ENCODE assay signal across 1 cellular context in the genomic region with DNA sequence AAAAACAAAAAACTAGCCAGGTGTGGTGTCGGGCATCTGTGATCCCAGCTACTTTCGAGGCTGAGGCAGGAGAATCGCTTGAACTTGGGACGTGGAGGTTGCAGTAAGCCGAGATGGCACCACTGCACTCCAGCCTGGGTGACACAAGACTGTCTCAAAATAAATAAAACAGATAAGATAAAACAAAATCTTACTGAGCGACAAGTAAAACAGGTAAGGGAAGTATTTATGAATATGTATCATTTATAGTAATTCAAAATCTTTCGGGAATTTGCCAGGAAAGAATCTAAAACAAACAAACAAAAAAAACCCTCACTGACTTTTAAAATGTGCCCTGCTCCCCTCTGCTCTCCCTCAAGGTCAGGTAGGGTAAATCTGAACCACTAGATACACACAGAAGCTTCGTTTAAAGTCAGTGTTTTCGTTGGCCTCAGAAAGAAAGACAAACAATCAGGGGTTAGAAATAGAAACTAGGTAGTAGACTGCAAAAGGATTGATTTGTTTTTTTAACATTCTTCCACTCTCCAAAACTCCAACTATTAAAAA.
A peak's percentile ranks its signal among the peaks of the same experiment; 100 is the strongest.
TF ChIP-seq lines count a peak whose summit lies in the region.

No MANE protein-coding gene starts in this region.

TF ChIP-seq in HepG2, 621 proteins besides CTCF, POLR2A, EP300 and RAD21 (continued from another document and continues in another):
- TF ChIP-seq, protein P1, sequence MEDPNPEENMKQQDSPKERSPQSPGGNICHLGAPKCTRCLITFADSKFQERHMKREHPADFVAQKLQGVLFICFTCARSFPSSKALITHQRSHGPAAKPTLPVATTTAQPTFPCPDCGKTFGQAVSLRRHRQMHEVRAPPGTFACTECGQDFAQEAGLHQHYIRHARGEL (CRISPR knock-in tag; IDR thresholded peaks at IDR 0.05): no peak
- TF ChIP-seq, protein P2, sequence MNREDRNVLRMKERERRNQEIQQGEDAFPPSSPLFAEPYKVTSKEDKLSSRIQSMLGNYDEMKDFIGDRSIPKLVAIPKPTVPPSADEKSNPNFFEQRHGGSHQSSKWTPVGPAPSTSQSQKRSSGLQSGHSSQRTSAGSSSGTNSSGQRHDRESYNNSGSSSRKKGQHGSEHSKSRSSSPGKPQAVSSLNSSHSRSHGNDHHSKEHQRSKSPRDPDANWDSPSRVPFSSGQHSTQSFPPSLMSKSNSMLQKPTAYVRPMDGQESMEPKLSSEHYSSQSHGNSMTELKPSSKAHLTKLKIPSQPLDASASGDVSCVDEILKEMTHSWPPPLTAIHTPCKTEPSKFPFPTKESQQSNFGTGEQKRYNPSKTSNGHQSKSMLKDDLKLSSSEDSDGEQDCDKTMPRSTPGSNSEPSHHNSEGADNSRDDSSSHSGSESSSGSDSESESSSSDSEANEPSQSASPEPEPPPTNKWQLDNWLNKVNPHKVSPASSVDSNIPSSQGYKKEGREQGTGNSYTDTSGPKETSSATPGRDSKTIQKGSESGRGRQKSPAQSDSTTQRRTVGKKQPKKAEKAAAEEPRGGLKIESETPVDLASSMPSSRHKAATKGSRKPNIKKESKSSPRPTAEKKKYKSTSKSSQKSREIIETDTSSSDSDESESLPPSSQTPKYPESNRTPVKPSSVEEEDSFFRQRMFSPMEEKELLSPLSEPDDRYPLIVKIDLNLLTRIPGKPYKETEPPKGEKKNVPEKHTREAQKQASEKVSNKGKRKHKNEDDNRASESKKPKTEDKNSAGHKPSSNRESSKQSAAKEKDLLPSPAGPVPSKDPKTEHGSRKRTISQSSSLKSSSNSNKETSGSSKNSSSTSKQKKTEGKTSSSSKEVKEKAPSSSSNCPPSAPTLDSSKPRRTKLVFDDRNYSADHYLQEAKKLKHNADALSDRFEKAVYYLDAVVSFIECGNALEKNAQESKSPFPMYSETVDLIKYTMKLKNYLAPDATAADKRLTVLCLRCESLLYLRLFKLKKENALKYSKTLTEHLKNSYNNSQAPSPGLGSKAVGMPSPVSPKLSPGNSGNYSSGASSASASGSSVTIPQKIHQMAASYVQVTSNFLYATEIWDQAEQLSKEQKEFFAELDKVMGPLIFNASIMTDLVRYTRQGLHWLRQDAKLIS (CRISPR knock-in tag; IDR thresholded peaks at IDR 0.05): no peak; the same call in 1 of the 2 replicates
- TF ChIP-seq NR2C2 (CRISPR knock-in tag; IDR thresholded peaks at IDR 0.05; ENCODE audit: borderline replicate concordance) (no peak; the same call in 1 of the 2 replicates), HNF4A (CRISPR knock-in tag; IDR thresholded peaks at IDR 0.05) (peak; percentile 49), RELA (CRISPR knock-in tag; IDR thresholded peaks at IDR 0.05) (no peak), ZNF136 (CRISPR knock-in tag; IDR thresholded peaks at IDR 0.05; ENCODE audit: low read depth) (0 out of 2 replicates have a peak, but pooled peaks have one; percentile 35), ZSCAN12 (CRISPR knock-in tag; IDR thresholded peaks at IDR 0.05) (0 out of 2 replicates have a peak, but pooled peaks have one; percentile 31), AKAP8 (CRISPR knock-in tag; IDR thresholded peaks at IDR 0.05) (no peak; the same call in 1 of the 2 replicates), ATRX (CRISPR knock-in tag; IDR thresholded peaks at IDR 0.05; ENCODE audit: borderline replicate concordance) (no peak), ZSCAN20 (CRISPR knock-in tag; IDR thresholded peaks at IDR 0.05; ENCODE audit: borderline replicate concordance) (no peak), ZBTB7B (CRISPR knock-in tag; IDR thresholded peaks at IDR 0.05) (peak; percentile 33; the same call in 1 of the 2 replicates), NFE2 (CRISPR knock-in tag; IDR thresholded peaks at IDR 0.05) (no peak), NBN (conservative IDR thresholded peaks at IDR 0.05) (no peak), MTA1 (CRISPR knock-in tag; IDR thresholded peaks at IDR 0.05; ENCODE audit: borderline replicate concordance) (0 out of 2 replicates have a peak, but pooled peaks have one; percentile 30), FOSL2 (CRISPR knock-in tag; IDR thresholded peaks at IDR 0.05) (0 out of 2 replicates have a peak, but pooled peaks have one; percentile 12), ZKSCAN8 (CRISPR knock-in tag; IDR thresholded peaks at IDR 0.05; ENCODE audit: borderline replicate concordance) (no peak), FOXJ3 (CRISPR knock-in tag; IDR thresholded peaks at IDR 0.05; ENCODE audit: borderline replicate concordance) (peak; percentile 55; the same call in 1 of the 2 replicates), JUN (CRISPR knock-in tag; IDR thresholded peaks at IDR 0.05) (0 out of 2 replicates have a peak, but pooled peaks have one; percentile 6), FOXK1 (CRISPR knock-in tag; IDR thresholded peaks at IDR 0.05; ENCODE audit: borderline replicate concordance, low read depth) (0 out of 2 replicates have a peak, but pooled peaks have one; percentile 15), SCMH1 (CRISPR knock-in tag; IDR thresholded peaks at IDR 0.05; ENCODE audit: borderline replicate concordance) (no peak), REXO4 (CRISPR knock-in tag; IDR thresholded peaks at IDR 0.05; ENCODE audit: borderline replicate concordance) (no peak), ZNF713 (CRISPR knock-in tag; IDR thresholded peaks at IDR 0.05) (no peak), ZMYM3 (CRISPR knock-in tag; IDR thresholded peaks at IDR 0.05) (peak; percentile 84), ARNT (IDR thresholded peaks at IDR 0.05) (no peak), MLLT10 (CRISPR knock-in tag; IDR thresholded peaks at IDR 0.05) (no peak), ZNF83 (CRISPR knock-in tag; IDR thresholded peaks at IDR 0.05; ENCODE audit: borderline replicate concordance) (no peak), NFYB (CRISPR knock-in tag; IDR thresholded peaks at IDR 0.05) (no peak), CC2D1A (CRISPR knock-in tag; IDR thresholded peaks at IDR 0.05) (no peak), PTBP1 (IDR thresholded peaks at IDR 0.05; ENCODE audit: low read depth, low read length, poor library complexity, severe bottlenecking) (no peak), PHF8 (CRISPR knock-in tag; IDR thresholded peaks at IDR 0.05) (no peak), ZNF567 (CRISPR knock-in tag; IDR thresholded peaks at IDR 0.05; ENCODE audit: borderline replicate concordance) (no peak), THAP11 (CRISPR knock-in tag; IDR thresholded peaks at IDR 0.05) (no peak), SRY (CRISPR knock-in tag; IDR thresholded peaks at IDR 0.05) (no peak), MAFF (IDR thresholded peaks at IDR 0.05; ENCODE audit: low read depth, low read length) (no peak)
- TF ChIP-seq, protein P3, sequence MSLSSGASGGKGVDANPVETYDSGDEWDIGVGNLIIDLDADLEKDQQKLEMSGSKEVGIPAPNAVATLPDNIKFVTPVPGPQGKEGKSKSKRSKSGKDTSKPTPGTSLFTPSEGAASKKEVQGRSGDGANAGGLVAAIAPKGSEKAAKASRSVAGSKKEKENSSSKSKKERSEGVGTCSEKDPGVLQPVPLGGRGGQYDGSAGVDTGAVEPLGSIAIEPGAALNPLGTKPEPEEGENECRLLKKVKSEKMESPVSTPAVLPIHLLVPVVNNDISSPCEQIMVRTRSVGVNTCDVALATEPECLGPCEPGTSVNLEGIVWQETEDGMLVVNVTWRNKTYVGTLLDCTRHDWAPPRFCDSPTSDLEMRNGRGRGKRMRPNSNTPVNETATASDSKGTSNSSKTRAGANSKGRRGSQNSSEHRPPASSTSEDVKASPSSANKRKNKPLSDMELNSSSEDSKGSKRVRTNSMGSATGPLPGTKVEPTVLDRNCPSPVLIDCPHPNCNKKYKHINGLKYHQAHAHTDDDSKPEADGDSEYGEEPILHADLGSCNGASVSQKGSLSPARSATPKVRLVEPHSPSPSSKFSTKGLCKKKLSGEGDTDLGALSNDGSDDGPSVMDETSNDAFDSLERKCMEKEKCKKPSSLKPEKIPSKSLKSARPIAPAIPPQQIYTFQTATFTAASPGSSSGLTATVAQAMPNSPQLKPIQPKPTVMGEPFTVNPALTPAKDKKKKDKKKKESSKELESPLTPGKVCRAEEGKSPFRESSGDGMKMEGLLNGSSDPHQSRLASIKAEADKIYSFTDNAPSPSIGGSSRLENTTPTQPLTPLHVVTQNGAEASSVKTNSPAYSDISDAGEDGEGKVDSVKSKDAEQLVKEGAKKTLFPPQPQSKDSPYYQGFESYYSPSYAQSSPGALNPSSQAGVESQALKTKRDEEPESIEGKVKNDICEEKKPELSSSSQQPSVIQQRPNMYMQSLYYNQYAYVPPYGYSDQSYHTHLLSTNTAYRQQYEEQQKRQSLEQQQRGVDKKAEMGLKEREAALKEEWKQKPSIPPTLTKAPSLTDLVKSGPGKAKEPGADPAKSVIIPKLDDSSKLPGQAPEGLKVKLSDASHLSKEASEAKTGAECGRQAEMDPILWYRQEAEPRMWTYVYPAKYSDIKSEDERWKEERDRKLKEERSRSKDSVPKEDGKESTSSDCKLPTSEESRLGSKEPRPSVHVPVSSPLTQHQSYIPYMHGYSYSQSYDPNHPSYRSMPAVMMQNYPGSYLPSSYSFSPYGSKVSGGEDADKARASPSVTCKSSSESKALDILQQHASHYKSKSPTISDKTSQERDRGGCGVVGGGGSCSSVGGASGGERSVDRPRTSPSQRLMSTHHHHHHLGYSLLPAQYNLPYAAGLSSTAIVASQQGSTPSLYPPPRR (CRISPR knock-in tag; IDR thresholded peaks at IDR 0.05; ENCODE audit: borderline replicate concordance): 0 out of 2 replicates have a peak, but pooled peaks have one; percentile 16
- TF ChIP-seq, protein P4, sequence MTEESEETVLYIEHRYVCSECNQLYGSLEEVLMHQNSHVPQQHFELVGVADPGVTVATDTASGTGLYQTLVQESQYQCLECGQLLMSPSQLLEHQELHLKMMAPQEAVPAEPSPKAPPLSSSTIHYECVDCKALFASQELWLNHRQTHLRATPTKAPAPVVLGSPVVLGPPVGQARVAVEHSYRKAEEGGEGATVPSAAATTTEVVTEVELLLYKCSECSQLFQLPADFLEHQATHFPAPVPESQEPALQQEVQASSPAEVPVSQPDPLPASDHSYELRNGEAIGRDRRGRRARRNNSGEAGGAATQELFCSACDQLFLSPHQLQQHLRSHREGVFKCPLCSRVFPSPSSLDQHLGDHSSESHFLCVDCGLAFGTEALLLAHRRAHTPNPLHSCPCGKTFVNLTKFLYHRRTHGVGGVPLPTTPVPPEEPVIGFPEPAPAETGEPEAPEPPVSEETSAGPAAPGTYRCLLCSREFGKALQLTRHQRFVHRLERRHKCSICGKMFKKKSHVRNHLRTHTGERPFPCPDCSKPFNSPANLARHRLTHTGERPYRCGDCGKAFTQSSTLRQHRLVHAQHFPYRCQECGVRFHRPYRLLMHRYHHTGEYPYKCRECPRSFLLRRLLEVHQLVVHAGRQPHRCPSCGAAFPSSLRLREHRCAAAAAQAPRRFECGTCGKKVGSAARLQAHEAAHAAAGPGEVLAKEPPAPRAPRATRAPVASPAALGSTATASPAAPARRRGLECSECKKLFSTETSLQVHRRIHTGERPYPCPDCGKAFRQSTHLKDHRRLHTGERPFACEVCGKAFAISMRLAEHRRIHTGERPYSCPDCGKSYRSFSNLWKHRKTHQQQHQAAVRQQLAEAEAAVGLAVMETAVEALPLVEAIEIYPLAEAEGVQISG (CRISPR knock-in tag; IDR thresholded peaks at IDR 0.05): peak; percentile 68; the same call in 1 of the 2 replicates
- TF ChIP-seq, protein P5, sequence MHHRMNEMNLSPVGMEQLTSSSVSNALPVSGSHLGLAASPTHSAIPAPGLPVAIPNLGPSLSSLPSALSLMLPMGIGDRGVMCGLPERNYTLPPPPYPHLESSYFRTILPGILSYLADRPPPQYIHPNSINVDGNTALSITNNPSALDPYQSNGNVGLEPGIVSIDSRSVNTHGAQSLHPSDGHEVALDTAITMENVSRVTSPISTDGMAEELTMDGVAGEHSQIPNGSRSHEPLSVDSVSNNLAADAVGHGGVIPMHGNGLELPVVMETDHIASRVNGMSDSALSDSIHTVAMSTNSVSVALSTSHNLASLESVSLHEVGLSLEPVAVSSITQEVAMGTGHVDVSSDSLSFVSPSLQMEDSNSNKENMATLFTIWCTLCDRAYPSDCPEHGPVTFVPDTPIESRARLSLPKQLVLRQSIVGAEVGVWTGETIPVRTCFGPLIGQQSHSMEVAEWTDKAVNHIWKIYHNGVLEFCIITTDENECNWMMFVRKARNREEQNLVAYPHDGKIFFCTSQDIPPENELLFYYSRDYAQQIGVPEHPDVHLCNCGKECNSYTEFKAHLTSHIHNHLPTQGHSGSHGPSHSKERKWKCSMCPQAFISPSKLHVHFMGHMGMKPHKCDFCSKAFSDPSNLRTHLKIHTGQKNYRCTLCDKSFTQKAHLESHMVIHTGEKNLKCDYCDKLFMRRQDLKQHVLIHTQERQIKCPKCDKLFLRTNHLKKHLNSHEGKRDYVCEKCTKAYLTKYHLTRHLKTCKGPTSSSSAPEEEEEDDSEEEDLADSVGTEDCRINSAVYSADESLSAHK (CRISPR knock-in tag; IDR thresholded peaks at IDR 0.05; ENCODE audit: borderline replicate concordance): no peak
- TF ChIP-seq, protein P6, sequence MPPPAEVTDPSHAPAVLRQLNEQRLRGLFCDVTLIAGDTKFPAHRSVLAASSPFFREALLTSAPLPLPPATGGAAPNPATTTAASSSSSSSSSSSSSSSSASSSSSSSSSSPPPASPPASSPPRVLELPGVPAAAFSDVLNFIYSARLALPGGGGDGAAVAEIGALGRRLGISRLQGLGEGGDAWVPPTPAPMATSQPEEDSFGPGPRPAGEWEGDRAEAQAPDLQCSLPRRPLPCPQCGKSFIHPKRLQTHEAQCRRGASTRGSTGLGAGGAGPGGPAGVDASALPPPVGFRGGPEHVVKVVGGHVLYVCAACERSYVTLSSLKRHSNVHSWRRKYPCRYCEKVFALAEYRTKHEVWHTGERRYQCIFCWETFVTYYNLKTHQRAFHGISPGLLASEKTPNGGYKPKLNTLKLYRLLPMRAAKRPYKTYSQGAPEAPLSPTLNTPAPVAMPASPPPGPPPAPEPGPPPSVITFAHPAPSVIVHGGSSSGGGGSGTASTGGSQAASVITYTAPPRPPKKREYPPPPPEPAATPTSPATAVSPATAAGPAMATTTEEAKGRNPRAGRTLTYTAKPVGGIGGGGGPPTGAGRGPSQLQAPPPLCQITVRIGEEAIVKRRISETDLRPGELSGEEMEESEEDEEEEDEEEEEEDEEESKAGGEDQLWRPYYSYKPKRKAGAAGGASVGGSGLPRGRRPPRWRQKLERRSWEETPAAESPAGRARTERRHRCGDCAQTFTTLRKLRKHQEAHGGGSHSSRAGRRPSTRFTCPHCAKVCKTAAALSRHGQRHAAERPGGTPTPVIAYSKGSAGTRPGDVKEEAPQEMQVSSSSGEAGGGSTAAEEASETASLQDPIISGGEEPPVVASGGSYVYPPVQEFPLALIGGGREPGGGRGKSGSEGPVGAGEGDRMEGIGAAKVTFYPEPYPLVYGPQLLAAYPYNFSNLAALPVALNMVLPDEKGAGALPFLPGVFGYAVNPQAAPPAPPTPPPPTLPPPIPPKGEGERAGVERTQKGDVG (CRISPR knock-in tag; IDR thresholded peaks at IDR 0.05; ENCODE audit: borderline replicate concordance): 0 out of 2 replicates have a peak, but pooled peaks have one; percentile 21
- TF ChIP-seq, protein P7, sequence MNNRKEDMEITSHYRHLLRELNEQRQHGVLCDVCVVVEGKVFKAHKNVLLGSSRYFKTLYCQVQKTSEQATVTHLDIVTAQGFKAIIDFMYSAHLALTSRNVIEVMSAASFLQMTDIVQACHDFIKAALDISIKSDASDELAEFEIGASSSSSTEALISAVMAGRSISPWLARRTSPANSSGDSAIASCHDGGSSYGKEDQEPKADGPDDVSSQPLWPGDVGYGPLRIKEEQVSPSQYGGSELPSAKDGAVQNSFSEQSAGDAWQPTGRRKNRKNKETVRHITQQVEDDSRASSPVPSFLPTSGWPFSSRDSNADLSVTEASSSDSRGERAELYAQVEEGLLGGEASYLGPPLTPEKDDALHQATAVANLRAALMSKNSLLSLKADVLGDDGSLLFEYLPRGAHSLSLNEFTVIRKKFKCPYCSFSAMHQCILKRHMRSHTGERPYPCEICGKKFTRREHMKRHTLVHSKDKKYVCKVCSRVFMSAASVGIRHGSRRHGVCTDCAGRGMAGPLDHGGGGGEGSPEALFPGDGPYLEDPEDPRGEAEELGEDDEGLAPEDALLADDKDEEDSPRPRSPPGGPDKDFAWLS (CRISPR knock-in tag; IDR thresholded peaks at IDR 0.05; ENCODE audit: borderline replicate concordance): no peak
